Comparison of ENCODE assay signal across 8 cellular contexts in genomic region chr5:132437604-132438275, GRCh38. TPM values are rescaled to one million over a fixed set of nuclear protein-coding genes. Genes with fewer than 3 reads are reported as not detected.
DNase-seq lines count a peak whose midpoint lies in the region; ATAC-seq and TF ChIP-seq lines count a peak whose summit lies in the region.

No MANE protein-coding gene starts in this region.

- no peak for TF ChIP-seq CTCF in AG04449 (IDR thresholded peaks at IDR 0.05; ENCODE audit: insufficient read depth, low read length, missing control alignments)

- peaks cover 21% of the 10 kb centered on the region for H3K79me1 ChIP-seq in mesenchymal stem cell (replicated peaks; ENCODE audit: low read length, poor library complexity, severe bottlenecking)

- H3K4me1 ChIP-seq in mesenchymal stem cell (ENCODE audit: control insufficient read depth, insufficient read depth, low read depth, low read length) = peaks cover 17% of the 10 kb centered on the region

- H3K14ac ChIP-seq in mesenchymal stem cell (ENCODE audit: low read length in 2 of 2) = no peak overlapping the region

- no peaks in the 10 kb centered on the region for H3K27me3 ChIP-seq in mesenchymal stem cell (ENCODE audit: control insufficient read depth in 1 of 2, insufficient read depth in 1 of 2, low read length in 2 of 2)

- no peak overlapping the region for H3K4me3 ChIP-seq in AG04449 (ENCODE audit: low read depth, low read length)
- no peak overlapping the region for H3K4me3 ChIP-seq in mesenchymal stem cell (ENCODE audit: insufficient read depth in 1 of 2, low read depth in 1 of 2, low read length in 2 of 2)

- H3K27ac Mint-ChIP-seq in T-helper 1 cell treated with Interleukin-12 subunit alpha and Interleukin-12 subunit beta and Interleukin-4 antibody, amounts not matched to agents 30 μg/mL and 1 μg/mL, for 36 hours = peak overlapping the region; percentile 84
- peak overlapping the region; percentile 44 to 92 for H3K27ac Mint-ChIP-seq in stimulated activated naive CD8-positive, alpha-beta T cell treated with anti-CD3 and anti-CD28 coated beads, Interleukin-15, amount 100 ng/mL, for 72 hours

- H3K18ac ChIP-seq in mesenchymal stem cell (ENCODE audit: low read depth in 1 of 2, low read length in 2 of 2) = peak overlapping the region; percentile 80 to 82

- H2AFZ ChIP-seq in mesenchymal stem cell (ENCODE audit: low read depth, low read length) = no peak overlapping the region

- 0% methylated on average over 1 of the region's 3 CpGs for WGBS in mesenchymal stem cell

- peaks cover 0 to 13% of the 10 kb centered on the region in 2 experiments for H3K36me3 ChIP-seq in mesenchymal stem cell (ENCODE audit: control insufficient read depth in 1 of 2, insufficient read depth in 2 of 2, low read depth in 1 of 2, low read length in 2 of 2)

- H3K4me3 Mint-ChIP-seq in T-helper 1 cell treated with Interleukin-12 subunit alpha and Interleukin-12 subunit beta and Interleukin-4 antibody, amounts not matched to agents 30 μg/mL and 1 μg/mL, for 36 hours = peak overlapping the region; percentile 47
- peak overlapping the region; percentile 59 to 74 for H3K4me3 Mint-ChIP-seq in stimulated activated naive CD8-positive, alpha-beta T cell treated with anti-CD3 and anti-CD28 coated beads, Interleukin-15, amount 100 ng/mL, for 72 hours

- H4K91ac ChIP-seq in mesenchymal stem cell (ENCODE audit: low read length) = peak overlapping the region; percentile 88

- no peak overlapping the region for H3K4me2 ChIP-seq in mesenchymal stem cell (ENCODE audit: low read length, poor library complexity, severe bottlenecking)

- no peak overlapping the region for H3K23ac ChIP-seq in mesenchymal stem cell (ENCODE audit: low read length in 2 of 2)

- POLR2A ChIA-PET in AG04449 (lab: Yijun Ruan, JAX) = interaction anchor here (1.0 to 3.0 kb wide), 2 partner anchors 19 to 53 kb away, joined by 3 to 15 read pairs; partner anchors contain the start of gene IRF1

- H3K4ac ChIP-seq in mesenchymal stem cell (ENCODE audit: low read depth in 1 of 2, low read length in 2 of 2) = peak overlapping the region in 1 of 2 experiments; percentile 32

- no peaks in the 10 kb centered on the region for H3K9me3 Mint-ChIP-seq in T-helper 1 cell treated with Interleukin-12 subunit alpha and Interleukin-12 subunit beta and Interleukin-4 antibody, amounts not matched to agents 30 μg/mL and 1 μg/mL, for 36 hours
- no peaks in the 10 kb centered on the region for H3K9me3 Mint-ChIP-seq in stimulated activated naive CD8-positive, alpha-beta T cell treated with anti-CD3 and anti-CD28 coated beads, Interleukin-15, amount 100 ng/mL, for 72 hours

- H3K36me3 Mint-ChIP-seq in T-helper 1 cell treated with Interleukin-12 subunit alpha and Interleukin-12 subunit beta and Interleukin-4 antibody, amounts not matched to agents 30 μg/mL and 1 μg/mL, for 36 hours (ENCODE audit: low read depth) = peaks cover 35% of the 10 kb centered on the region

- H3K27me3 Mint-ChIP-seq in T-helper 1 cell treated with Interleukin-12 subunit alpha and Interleukin-12 subunit beta and Interleukin-4 antibody, amounts not matched to agents 30 μg/mL and 1 μg/mL, for 36 hours (ENCODE audit: low read depth) = no peaks in the 10 kb centered on the region
- no peaks in the 10 kb centered on the region for H3K27me3 Mint-ChIP-seq in stimulated activated naive CD8-positive, alpha-beta T cell treated with anti-CD3 and anti-CD28 coated beads, Interleukin-15, amount 100 ng/mL, for 72 hours

- peak overlapping the region; percentile 90 for H4K8ac ChIP-seq in mesenchymal stem cell (ENCODE audit: low read length)

- DNase-seq in AG04449 (ENCODE audit: low read depth, low spot score) (peak; percentile 85), mesenchymal stem cell (peak; percentile 99), NCI-H1105 (lab: John Stamatoyannopoulos, UW) (no peak)
- DNase-seq in central memory CD4-positive, alpha-beta T cell = peak; percentile 51
- DNase-seq in stimulated activated naive CD8-positive, alpha-beta T cell treated with anti-CD3 and anti-CD28 coated beads, Interleukin-15, amount 100 ng/mL, for 72 hours = peak in 1 of 2 donors; percentile 57

- ATAC-seq in GM19043 (IDR thresholded peaks at IDR 0.05; ENCODE audit: low read depth, unreplicated experiment) (peak; percentile 93), HG03175 (IDR thresholded peaks at IDR 0.05; ENCODE audit: unreplicated experiment) (peak; percentile 87)
- peak; percentile 93 for ATAC-seq in stimulated activated naive CD8-positive, alpha-beta T cell treated with anti-CD3 and anti-CD28 coated beads, Interleukin-15, amount 100 ng/mL, for 72 hours

- CTCF ChIA-PET in AG04449 (lab: Yijun Ruan, JAX) = interaction anchor here (1.5 to 4.5 kb wide), 5 partner anchors 9 to 63 kb away, joined by 3 to 18 read pairs (median 8); no protein-coding TSS in a partner anchor

- H2BK15ac ChIP-seq in mesenchymal stem cell (ENCODE audit: low read depth, poor library complexity, severe bottlenecking) = no peak overlapping the region

- peak overlapping the region; percentile 64 for H3K9ac ChIP-seq in mesenchymal stem cell (ENCODE audit: low read length)

- H3K9me3 ChIP-seq in mesenchymal stem cell (ENCODE audit: control insufficient read depth, low read length) = no peaks in the 10 kb centered on the region

- peaks cover 72% of the 10 kb centered on the region for H3K4me1 Mint-ChIP-seq in T-helper 1 cell treated with Interleukin-12 subunit alpha and Interleukin-12 subunit beta and Interleukin-4 antibody, amounts not matched to agents 30 μg/mL and 1 μg/mL, for 36 hours (ENCODE audit: low read depth)
- peaks cover 88% of the 10 kb centered on the region for H3K4me1 Mint-ChIP-seq in stimulated activated naive CD8-positive, alpha-beta T cell treated with anti-CD3 and anti-CD28 coated beads, Interleukin-15, amount 100 ng/mL, for 72 hours

- peak overlapping the region; percentile 35 to 73 for H2BK12ac ChIP-seq in mesenchymal stem cell (ENCODE audit: low read length in 2 of 2)

- H2AK5ac ChIP-seq in mesenchymal stem cell (ENCODE audit: low read length, severe bottlenecking) = peak overlapping the region; percentile 72

- H2BK5ac ChIP-seq in mesenchymal stem cell (ENCODE audit: low read depth, low read length, poor library complexity, severe bottlenecking) = no peak overlapping the region

- H2BK120ac ChIP-seq in mesenchymal stem cell (ENCODE audit: low read depth, low read length) = no peak overlapping the region

- H3K27ac ChIP-seq in mesenchymal stem cell (ENCODE audit: low read length, poor library complexity, severe bottlenecking) = peak overlapping the region; percentile 87

RNA-seq across cellular contexts. Expression of gene IRF1, which starts 52.8 kb away (rescaled TPM):
- polyA plus RNA-seq in mesenchymal stem cell (2013, experiment 1 of 2) = 33.6 TPM
- 35.8 TPM for polyA plus RNA-seq in mesenchymal stem cell (2013, experiment 2 of 2)
